In genomic region chr1:9651220-9651564, GRCh38 we compare ENCODE assay signal across 8 cellular contexts. TPM values are rescaled to one million over a fixed set of nuclear protein-coding genes. Genes with fewer than 3 reads are reported as not detected.
DNase-seq lines count a peak whose midpoint lies in the region; ATAC-seq and TF ChIP-seq lines count a peak whose summit lies in the region.

No MANE protein-coding gene starts in this region.

- peak overlapping the region; percentile 64 for H3K4me3 Mint-ChIP-seq in progenitor cell of endocrine pancreas (ENCODE audit: low read depth)

- H3K4me1 ChIP-seq in DOHH2 (ENCODE audit: control insufficient read depth, low read length): peaks cover 46% of the 10 kb centered on the region
- peaks cover 51% of the 10 kb centered on the region for H3K4me1 ChIP-seq in OCI-LY7 (ENCODE audit: insufficient read depth, low read length, poor library complexity, severe bottlenecking)

- peak overlapping the region; percentile 54 for H3K27ac Mint-ChIP-seq in progenitor cell of endocrine pancreas

- H3K9me2 ChIP-seq in DOHH2 (replicated peaks; ENCODE audit: control insufficient read depth, low read length): no peaks in the 10 kb centered on the region
- no peaks in the 10 kb centered on the region for H3K9me2 ChIP-seq in OCI-LY7 (ENCODE audit: insufficient read depth, low read length)

- H3K4me1 Mint-ChIP-seq in progenitor cell of endocrine pancreas (ENCODE audit: low read depth): peaks cover 2% of the 10 kb centered on the region

- TF ChIP-seq CTCF in DOHH2 (IDR thresholded peaks at IDR 0.05; ENCODE audit: low read depth, low read length, poor library complexity, severe bottlenecking) (no peak), OCI-LY7 (conservative IDR thresholded peaks at IDR 0.05; ENCODE audit: low read length) (no peak), epithelial cell of esophagus (IDR thresholded peaks at IDR 0.05; ENCODE audit: insufficient read depth, low read depth, low read length, missing control alignments) (no peak), progenitor cell of endocrine pancreas (IDR thresholded peaks at IDR 0.05; ENCODE audit: unreplicated experiment) (peak; percentile 12), brain microvascular endothelial cell (IDR thresholded peaks at IDR 0.05; ENCODE audit: low read depth, low read length, missing control alignments) (no peak)

- no TSS peak for BruUV-seq in OCI-LY7 (replicated peaks; lab: Mats Ljungman, UMichigan)

- POLR2A ChIA-PET in OCI-LY7 (lab: Charles Lee): interaction anchor here (0.6 to 2.3 kb wide), 3 partner anchors 20 to 133 kb away, joined by 3 to 7 read pairs (median 3); no protein-coding TSS in a partner anchor

- CTCF ChIA-PET in OCI-LY7 (lab: Charles Lee; ENCODE audit: unreplicated experiment): no interaction called here

- intact Hi-C loops in OCI-LY7 (cut with micrococcal nuclease; ENCODE audit: unreplicated experiment): no loop called here

- H3K9me3 Mint-ChIP-seq in progenitor cell of endocrine pancreas (ENCODE audit: low read depth): no peaks in the 10 kb centered on the region

- H3K36me3 Mint-ChIP-seq in progenitor cell of endocrine pancreas (ENCODE audit: insufficient read depth): no peaks in the 10 kb centered on the region

- H2AFZ ChIP-seq in OCI-LY7 (ENCODE audit: low read length): peak overlapping the region; percentile 90; the same call in 1 of the 2 replicates

- H3K9me3 ChIP-seq in DOHH2 (ENCODE audit: control insufficient read depth, insufficient read depth, low read length): no peaks in the 10 kb centered on the region
- H3K9me3 ChIP-seq in OCI-LY7 (ENCODE audit: low read length): no peaks in the 10 kb centered on the region

- in situ Hi-C loops in brain microvascular endothelial cell (cut with HindIII; ENCODE audit: low pct_ligation_motif_present, low sequenced_read_pairs): no loop called here

- H3K4me2 ChIP-seq in DOHH2 (ENCODE audit: low read length) (peak overlapping the region; percentile 85), OCI-LY7 (ENCODE audit: low read length) (peak overlapping the region; percentile 86)

- no peak for DNase-seq in OCI-LY7 (ENCODE audit: low spot score)
- no peak for DNase-seq in epithelial cell of esophagus (ENCODE audit: low read depth)
- DNase-seq in progenitor cell of endocrine pancreas (ENCODE audit: low spot score, unreplicated experiment): no peak
- DNase-seq in HuH-7 (ENCODE audit: low spot score): no peak
- DNase-seq in ecto neural progenitor cell (ENCODE audit: low spot score): no peak
- no peak for DNase-seq in brain microvascular endothelial cell

- H3K27me3 ChIP-seq in DOHH2 (ENCODE audit: control insufficient read depth, low read length) (no peaks in the 10 kb centered on the region), brain microvascular endothelial cell (replicated peaks) (peaks cover 9% of the 10 kb centered on the region)

- H4K20me1 ChIP-seq in DOHH2 (ENCODE audit: control insufficient read depth, insufficient read depth, low read depth, low read length) (no peaks in the 10 kb centered on the region), OCI-LY7 (ENCODE audit: insufficient read depth, low read length) (no peaks in the 10 kb centered on the region)

- peaks cover 22% of the 10 kb centered on the region for H3F3A ChIP-seq in DOHH2 (ENCODE audit: control insufficient read depth, insufficient read depth)

- ATAC-seq in HG02763 (IDR thresholded peaks at IDR 0.05; ENCODE audit: unreplicated experiment): no peak

- H3K4me3 ChIP-seq in DOHH2 (ENCODE audit: low read length): peak overlapping the region; percentile 86
- peak overlapping the region; percentile 70 for H3K4me3 ChIP-seq in OCI-LY7 (ENCODE audit: low read depth, low read length, poor library complexity, severe bottlenecking)
- H3K4me3 ChIP-seq in epithelial cell of esophagus (ENCODE audit: low read length): peak overlapping the region; percentile 19
- no peak overlapping the region for H3K4me3 ChIP-seq in brain microvascular endothelial cell (ENCODE audit: low read depth, low read length)

- H3K79me2 ChIP-seq in DOHH2 (ENCODE audit: control insufficient read depth, low read length): peaks cover 28% of the 10 kb centered on the region
- H3K79me2 ChIP-seq in OCI-LY7 (ENCODE audit: insufficient read depth, low read depth, low read length): no peaks in the 10 kb centered on the region

- H3K36me3 ChIP-seq in DOHH2 (ENCODE audit: control insufficient read depth, low read length) (no peaks in the 10 kb centered on the region), OCI-LY7 (ENCODE audit: insufficient read depth, low read length) (no peaks in the 10 kb centered on the region), brain microvascular endothelial cell (replicated peaks) (no peaks in the 10 kb centered on the region)

- H3K27me3 Mint-ChIP-seq in progenitor cell of endocrine pancreas: peaks cover 54% of the 10 kb centered on the region

- H3K27ac ChIP-seq in DOHH2 (ENCODE audit: low read depth, low read length) (peak overlapping the region; percentile 90), OCI-LY7 (ENCODE audit: low read depth, low read length, poor library complexity, severe bottlenecking) (no peak overlapping the region), brain microvascular endothelial cell (no peak overlapping the region)

RNA-seq across cellular contexts. Expression of gene PIK3CD, which starts 0.3 kb away (rescaled TPM):
- total RNA-seq in OCI-LY7 (2014; rRNA removed; shearing (Covaris generic)): 7.5 and 13.6 TPM in 2 replicates
- total RNA-seq in OCI-LY7 (2022) (37.1 and 44.1 TPM in 2 replicates), progenitor cell of endocrine pancreas (13.7 and 15.7 TPM in 2 replicates)
